9 cellular contexts compared by ENCODE assay signal in genomic region chr9:75071530-75072122, GRCh38. TPM values are rescaled to one million over a fixed set of nuclear protein-coding genes. Genes with fewer than 3 reads are reported as not detected.
DNase-seq lines count a peak whose midpoint lies in the region; ATAC-seq, FAIRE-seq and TF ChIP-seq lines count a peak whose summit lies in the region.
"Had no signal": no experiment of that assay in that cellular context is flagged by ENCODE, and none has a peak within 500 bp of the region (broad histone marks: within the 10 kb centered on the region; RNA-seq: fewer than 3 reads in every experiment).

No MANE protein-coding gene starts in this region.

- H3K4me3 ChIP-seq in bronchial epithelial cell (ENCODE audit: low read depth, low read length), result no peak overlapping the region
- H3K4me3 ChIP-seq: PC-9 had no signal

- H3K9me3 Mint-ChIP-seq in T-cell, result no peaks in the 10 kb centered on the region

- no peaks in the 10 kb centered on the region for H3K27me3 ChIP-seq in bronchial epithelial cell (ENCODE audit: control insufficient read depth, insufficient read depth, low read length)

- H3K4me1 Mint-ChIP-seq in T-cell, result peaks cover 20 to 29% (median 23%) of the 10 kb centered on the region in 3 donors

- peak; percentile 93 to 97 (median 94) for ATAC-seq in T-cell (replicated peaks in 1 of 4)

- H3K36me3 ChIP-seq in bronchial epithelial cell (ENCODE audit: control insufficient read depth, insufficient read depth, low read length), result peaks cover 4% of the 10 kb centered on the region

- peak; percentile 26 for DNase-seq in NCI-H2171 treated with DMSO at 0.1 percent for 48 hours (lab: John Stamatoyannopoulos, UW)
- DNase-seq in NCI-H2171 (lab: John Stamatoyannopoulos, UW), result no peak
- DNase-seq in T-cell, result peak in 33 of 34 experiments; percentile 12 to 63 (median 43)
- peak; percentile 96 for DNase-seq in bronchial epithelial cell (ENCODE audit: low read depth)
- DNase-seq in stimulated activated CD4-positive, alpha-beta T cell treated with anti-CD3 and anti-CD28 coated beads, TNF-alpha, amount 100 ng/mL, for 4 hours (ENCODE audit: low read depth in 3 of 3), result peak; percentile 38 to 59 (median 54)
- no peak for DNase-seq in NCI-H1048 (lab: John Stamatoyannopoulos, UW)
- DNase-seq in NK-92 treated with Interleukin-12 subunit alpha and Interleukin-12 subunit beta, amount 100 ng/mL, for 24 hours (lab: John Stamatoyannopoulos, UW), result no peak
- DNase-seq in Kasumi-1 (lab: John Stamatoyannopoulos, UW), result no peak

- H3K27me3 Mint-ChIP-seq in T-cell, result no peaks in the 10 kb centered on the region

- peaks cover 45% of the 10 kb centered on the region for H3K36me3 Mint-ChIP-seq in T-cell

- TF ChIP-seq CTCF in bronchial epithelial cell (IDR thresholded peaks at IDR 0.05; ENCODE audit: insufficient read depth, low read length, severe bottlenecking), result peak; percentile 16

- peak; percentile 96 for FAIRE-seq in bronchial epithelial cell (lab: Jason Lieb, UNC)

- POLR2A ChIA-PET in T-cell (lab: Charles Lee), result interaction anchor here in 1 of 2 donors (1.0 kb wide), 1 partner anchor 14 kb away, joined by 3 read pairs; no protein-coding TSS in a partner anchor

- H3K4me3 Mint-ChIP-seq in T-cell, result no peak overlapping the region

- peak overlapping the region; percentile 76 to 81 for H3K27ac Mint-ChIP-seq in T-cell

- CTCF ChIA-PET in T-cell (lab: Charles Lee), result interaction anchor here in 1 of 2 donors (0.7 kb wide), 1 partner anchor 46 kb away, joined by 3 read pairs; no protein-coding TSS in a partner anchor

RNA-seq across cellular contexts. Expression of gene NMRK1, which starts 16.3 kb away (rescaled TPM):
- total RNA-seq in T-cell (10 to 100 TPM; 61.9 to 91.0 (median 72.6) TPM), bronchial epithelial cell (16.0 and 16.8 TPM in 2 replicates)

RNA-seq across cellular contexts. Expression of gene OSTF1, which starts 16.7 kb away (rescaled TPM):
- total RNA-seq in T-cell (10 to 100 TPM; 46.6 to 73.9 (median 58.3) TPM), bronchial epithelial cell (71.1 and 103 TPM in 2 replicates)

RNA-seq across cellular contexts. Expression of gene CARNMT1, which starts 43.5 kb away (rescaled TPM):
- 10 to 100 TPM; 22.4 to 26.4 (median 25.4) TPM for total RNA-seq in T-cell
- total RNA-seq in bronchial epithelial cell, result 20.1 and 28.4 TPM in 2 replicates

Comparison
In these comparisons a context has a peak if more than half of its experiments do, and no peak if none do; other contexts are left out.
1. DNase-seq: peak in NCI-H2171 treated with DMSO at 0.1 percent for 48 hours (single experiment), T-cell (33 of 34), bronchial epithelial cell (single experiment) and stimulated activated CD4-positive, alpha-beta T cell treated with anti-CD3 and anti-CD28 coated beads, TNF-alpha, amount 100 ng/mL, for 4 hours (3 of 3); none in NCI-H2171 (single experiment), NCI-H1048 (single experiment), NK-92 treated with Interleukin-12 subunit alpha and Interleukin-12 subunit beta, amount 100 ng/mL, for 24 hours (single experiment) and Kasumi-1 (0 of 2).